Comparison of ENCODE assay signal across 8 cellular contexts in genomic region chr6:12008366-12009179, GRCh38. TPM values are rescaled to one million over a fixed set of nuclear protein-coding genes. Genes with fewer than 3 reads are reported as not detected.
DNase-seq lines count a peak whose midpoint lies in the region; ATAC-seq, FAIRE-seq and TF ChIP-seq lines count a peak whose summit lies in the region.

No MANE protein-coding gene starts in this region.

- ATAC-seq in GM19328 (IDR thresholded peaks at IDR 0.05; ENCODE audit: unreplicated experiment) (peak; percentile 19), HG03521 (IDR thresholded peaks at IDR 0.05; ENCODE audit: unreplicated experiment) (peak; percentile 19)

- dilution Hi-C loops in endothelial cell of umbilical vein (cut with MboI; ENCODE audit: extremely low pct_ligation_motif_present, low sequenced_read_pairs) = no loop called here

- H3K9ac ChIP-seq in BLaER1 treated with 17β-estradiol and CSF1 and Interleukin-3, amounts not matched to agents 10 nM and 100 nM = peak overlapping the region; percentile 94 to 99 (median 97)
- peak overlapping the region; percentile 100 for H3K9ac ChIP-seq in endothelial cell of umbilical vein (replicated peaks; ENCODE audit: extremely low read depth, insufficient read depth, low read length)

- DNase-seq in NOMO-1 (lab: John Stamatoyannopoulos, UW; ENCODE audit: unreplicated experiment in 2 of 2) (peak; percentile 82 to 85), endothelial cell of umbilical vein (ENCODE audit: low read depth, low spot score) (peak; percentile 69), midbrain (lab: John Stamatoyannopoulos, UW) (peak; percentile 62)
- peak; percentile 81 for DNase-seq in activated CD8-positive, alpha-beta memory T cell treated with anti-CD3 and anti-CD28 coated beads, Interleukin-2, amount 50 U/mL, for 4 hours
- DNase-seq in stimulated activated CD8-positive, alpha-beta memory T cell treated with anti-CD3 and anti-CD28 coated beads, Interleukin-2, amount 100 ng/mL, for 48 hours (ENCODE audit: low read depth in 2 of 2) = peak; percentile 70 to 75

- H3K36me3 ChIP-seq in BLaER1 treated with 17β-estradiol and CSF1 and Interleukin-3, amounts not matched to agents 10 nM and 100 nM = no peaks in the 10 kb centered on the region
- H3K36me3 ChIP-seq in endothelial cell of umbilical vein (ENCODE audit: control insufficient read depth in 2 of 2, extremely low read depth in 1 of 2, insufficient read depth in 2 of 2, low read length in 2 of 2) = no peaks in the 10 kb centered on the region

- H3K9me3 ChIP-seq in BLaER1 treated with 17β-estradiol and CSF1 and Interleukin-3, amounts not matched to agents 10 nM and 100 nM (replicated peaks in 1 of 11) = no peaks in the 10 kb centered on the region
- H3K9me3 ChIP-seq in endothelial cell of umbilical vein (replicated peaks; ENCODE audit: control insufficient read depth, insufficient read depth, low read length) = no peaks in the 10 kb centered on the region

- TF ChIP-seq CTCF in endothelial cell of umbilical vein (IDR thresholded peaks at IDR 0.05; ENCODE audit: extremely low read depth in 1 of 2, insufficient read depth in 1 of 2, low read depth in 1 of 2, low read length in 2 of 2) = no peak

- peak overlapping the region; percentile 96 to 100 (median 98) for H3K27ac ChIP-seq in BLaER1 treated with 17β-estradiol and CSF1 and Interleukin-3, amounts not matched to agents 10 nM and 100 nM
- H3K27ac ChIP-seq in endothelial cell of umbilical vein (ENCODE audit: insufficient read depth, low read depth, low read length) = peak overlapping the region; percentile 98

- no peaks in the 10 kb centered on the region for H3K9me1 ChIP-seq in endothelial cell of umbilical vein (replicated peaks; ENCODE audit: control insufficient read depth, extremely low read depth, insufficient read depth, low read length)

- H4K20me1 ChIP-seq in BLaER1 treated with 17β-estradiol and CSF1 and Interleukin-3, amounts not matched to agents 10 nM and 100 nM = peaks cover 0 to 7% (median 0%) of the 10 kb centered on the region in 11 experiments; a peak in 6 of 22 replicates
- H4K20me1 ChIP-seq in endothelial cell of umbilical vein (replicated peaks; ENCODE audit: control insufficient read depth, extremely low read depth, insufficient read depth, low read length) = no peaks in the 10 kb centered on the region

- peak; percentile 77 for FAIRE-seq in endothelial cell of umbilical vein (lab: Jason Lieb, UNC)

- intact Hi-C loops in endothelial cell of umbilical vein (cut with micrococcal nuclease) = loop anchor here (2.0 to 5.0 kb wide), 2 partner anchors 161 to 226 kb away; no protein-coding TSS in a partner anchor

- no peaks in the 10 kb centered on the region for H3K27me3 ChIP-seq in BLaER1 treated with 17β-estradiol and CSF1 and Interleukin-3, amounts not matched to agents 10 nM and 100 nM
- H3K27me3 ChIP-seq in endothelial cell of umbilical vein (ENCODE audit: control insufficient read depth in 2 of 2, insufficient read depth in 2 of 2, low read length in 2 of 2) = no peaks in the 10 kb centered on the region

- peaks cover 19% of the 10 kb centered on the region for H3K79me2 ChIP-seq in endothelial cell of umbilical vein (ENCODE audit: control insufficient read depth, insufficient read depth, low read length)

- peak overlapping the region; percentile 89 for H2AFZ ChIP-seq in endothelial cell of umbilical vein (ENCODE audit: low read depth, low read length)

- H3K4me2 ChIP-seq in BLaER1 treated with 17β-estradiol and CSF1 and Interleukin-3, amounts not matched to agents 10 nM and 100 nM = peak overlapping the region; percentile 87 to 99 (median 92)
- H3K4me2 ChIP-seq in endothelial cell of umbilical vein (ENCODE audit: insufficient read depth, low read length) = peak overlapping the region; percentile 82

- peak overlapping the region; percentile 59 to 88 (median 78) for H3K4me3 ChIP-seq in BLaER1 treated with 17β-estradiol and CSF1 and Interleukin-3, amounts not matched to agents 10 nM and 100 nM
- peak overlapping the region; percentile 68 to 93 (median 88) for H3K4me3 ChIP-seq in endothelial cell of umbilical vein (replicated peaks in 1 of 3; ENCODE audit: insufficient read depth in 1 of 3, low read depth in 1 of 3, low read length in 3 of 3)

- POLR2A ChIA-PET in endothelial cell of umbilical vein (lab: Charles Lee) = interaction anchor here (0.7 to 2.0 kb wide), 2 partner anchors 376 to 399 kb away, joined by 3 to 10 read pairs; no protein-coding TSS in a partner anchor

- TSS peak; percentile 13 for BruUV-seq in endothelial cell of umbilical vein (replicated peaks; lab: Mats Ljungman, UMichigan)

- no peak for TF ChIP-seq POLR2A in endothelial cell of umbilical vein (IDR thresholded peaks at IDR 0.05; ENCODE audit: low read depth, low read length)

- H3K4me1 ChIP-seq in BLaER1 treated with 17β-estradiol and CSF1 and Interleukin-3, amounts not matched to agents 10 nM and 100 nM = peaks cover 23 to 29% (median 26%) of the 10 kb centered on the region in 10 experiments
- H3K4me1 ChIP-seq in endothelial cell of umbilical vein (ENCODE audit: control insufficient read depth, extremely low read depth, insufficient read depth, low read length) = peaks cover 17% of the 10 kb centered on the region

- CTCF ChIA-PET in endothelial cell of umbilical vein (lab: Charles Lee) = interaction anchor here (1.7 to 2.0 kb wide), 2 partner anchors 225 to 353 kb away, joined by 7 to 13 read pairs; no protein-coding TSS in a partner anchor

TF ChIP-seq in endothelial cell of umbilical vein, 7 proteins besides CTCF, POLR2A, EP300 and RAD21:
- TF ChIP-seq GATA2 (IDR thresholded peaks at IDR 0.05; ENCODE audit: insufficient read depth, insufficient read length, low read depth, low read length) = peak; percentile 90
- TF ChIP-seq EZH2 (IDR thresholded peaks at IDR 0.05; ENCODE audit: borderline replicate concordance, low read depth, low read length, severe bottlenecking) = no peak

RNA-seq across cellular contexts. Expression of gene HIVEP1, which starts 3.5 kb away (rescaled TPM):
- 40.3 and 49.2 TPM in 2 replicates for total RNA-seq in endothelial cell of umbilical vein
- polyA plus RNA-seq in endothelial cell of umbilical vein = 33.5 and 34.1 TPM in 2 replicates
- polyA plus RNA-seq in endothelial cell of umbilical vein (2011; cell fraction: cytosol; rRNA removed) = 29.0 and 33.4 TPM in 2 replicates
- polyA plus RNA-seq in endothelial cell of umbilical vein (2011; cell fraction: nucleus; rRNA removed) = 66.4 and 87.1 TPM in 2 replicates
- 25.4 and 26.9 TPM in 2 replicates for polyA plus RNA-seq in endothelial cell of umbilical vein (2012)
- polyA minus RNA-seq in endothelial cell of umbilical vein = 78.2 and 79.0 TPM in 2 replicates
- polyA minus RNA-seq in endothelial cell of umbilical vein (2011; cell fraction: cytosol; rRNA and poly(A)+ RNA removed) = 11.5 TPM
- polyA minus RNA-seq in endothelial cell of umbilical vein (2011; cell fraction: nucleus; rRNA and poly(A)+ RNA removed) = 110 and 144 TPM in 2 replicates

Comparison
In these comparisons a context has a peak if more than half of its experiments do, and no peak if none do; other contexts are left out.
1. Peak in every context shown above with its lines: DNase-seq, ATAC-seq, H3K4me3 ChIP-seq and H3K27ac ChIP-seq.